1 cellular context compared by ENCODE assay signal in the genomic region with DNA sequence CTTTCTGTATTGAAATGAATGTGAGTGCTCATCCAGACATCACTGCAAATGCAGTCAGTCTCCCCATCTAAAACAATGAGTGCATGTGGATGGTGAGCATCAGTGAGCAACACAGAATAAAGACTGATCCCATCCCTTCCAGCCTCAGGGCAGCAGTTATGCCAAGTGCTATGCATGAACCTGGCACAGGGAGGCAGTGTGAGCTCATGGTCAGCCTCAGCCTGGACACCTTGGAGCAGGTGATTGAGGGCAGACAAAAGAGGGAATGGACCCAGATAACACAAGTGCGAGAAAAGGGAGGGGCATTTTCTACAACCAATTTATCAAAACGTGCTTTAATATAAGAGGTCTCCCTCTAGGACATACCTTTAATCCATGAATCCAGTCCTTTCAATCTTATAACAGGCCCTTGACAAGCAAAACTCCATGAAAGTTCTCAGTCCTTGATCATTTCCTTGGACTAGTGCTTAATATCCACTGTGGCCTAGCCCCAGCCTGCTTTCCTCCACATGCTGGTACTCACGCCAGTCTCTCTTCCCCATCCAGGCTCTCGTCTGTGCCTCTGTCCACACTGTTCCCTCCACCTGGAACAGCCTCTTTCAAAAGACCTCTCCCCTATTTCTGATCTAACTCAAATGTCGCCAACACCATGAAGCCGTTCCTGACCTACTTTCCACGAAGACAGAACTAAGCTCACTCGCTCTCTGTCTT.
TF ChIP-seq lines count a peak whose summit lies in the region.

No MANE protein-coding gene starts in this region.

TF ChIP-seq in GM23338, 12 proteins besides CTCF, POLR2A, EP300 and RAD21 (continued from another document):
- TF ChIP-seq ZNF462 (CRISPR knock-in tag; IDR thresholded peaks at IDR 0.05) (no peak), POLR2AphosphoS5 (IDR thresholded peaks at IDR 0.05; ENCODE audit: low read depth) (no peak)
